Comparison of ENCODE assay signal across 10 cellular contexts in the genomic region with DNA sequence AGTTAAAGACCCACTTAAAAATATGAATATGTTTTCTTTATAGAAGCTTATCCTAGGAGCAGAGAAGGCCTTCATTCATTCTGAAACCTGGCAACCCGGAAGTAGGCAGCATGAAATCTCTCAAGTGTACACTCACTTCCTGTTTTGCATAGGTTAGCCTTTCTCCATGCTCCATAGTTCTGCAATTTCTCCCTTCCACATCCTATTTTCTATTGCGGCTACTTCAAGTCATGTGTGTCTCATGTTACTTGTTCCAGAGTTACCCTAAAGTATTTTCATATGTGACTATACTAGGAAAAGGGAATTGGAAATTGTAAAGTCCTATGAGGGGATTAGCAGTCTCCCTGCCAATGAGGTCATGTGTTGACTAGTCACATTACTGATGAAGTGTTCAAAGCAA.
DNase-seq lines count a peak whose midpoint lies in the region; ATAC-seq and TF ChIP-seq lines count a peak whose summit lies in the region.
"Had no signal": no experiment of that assay in that cellular context is flagged by ENCODE, and none has a peak within 500 bp of the region (broad histone marks: within the 10 kb centered on the region; RNA-seq: fewer than 3 reads in every experiment).

No MANE protein-coding gene starts in this region.

- no peak overlapping the region for H4K91ac ChIP-seq in H9 (ENCODE audit: insufficient read length, low read depth, low read length)

- no peak overlapping the region for H2BK15ac ChIP-seq in H9 (ENCODE audit: low read depth, low read length)

- DNase-seq in SKM-1 (lab: John Stamatoyannopoulos, UW; ENCODE audit: unreplicated experiment) (peak; percentile 44), lower lobe of right lung (no peak), putamen (ENCODE audit: low spot score) (no peak), RWPE1 (ENCODE audit: low spot score) (no peak), H9 (no peak), amniotic stem cell (lab: John Stamatoyannopoulos, UW) (no peak)
- DNase-seq: COR-L47, NCI-H69 had no signal

- no peak overlapping the region for H4K8ac ChIP-seq in H9 (replicated peaks; ENCODE audit: insufficient read length, low read depth, low read length)

- no peak overlapping the region for H3T11ph ChIP-seq in H9 (ENCODE audit: low read length)

- no peak overlapping the region for H3K27ac Mint-ChIP-seq in H9

- H3K27ac ChIP-seq in lower lobe of right lung: no peak overlapping the region
- no peak overlapping the region for H3K27ac ChIP-seq in RWPE1
- H3K27ac ChIP-seq in H9 (ENCODE audit: insufficient read length, low read depth, low read length): no peak overlapping the region

- no peaks in the 10 kb centered on the region for H3K79me2 ChIP-seq in H9 (ENCODE audit: insufficient read depth, low read length)

- H3K56ac ChIP-seq in H9 (ENCODE audit: insufficient read length, low read depth, low read length): no peak overlapping the region

- no peak overlapping the region for H3K18ac ChIP-seq in H9 (ENCODE audit: insufficient read length, low read depth, low read length)

- no peaks in the 10 kb centered on the region for H3K36me3 ChIP-seq in lower lobe of right lung

- WGBS in H9 (ENCODE audit: extremely low coverage, insufficient read length, low lambda C conversion rate): no CpG with 5 or more reads among the region's 2 CpGs

- no peaks in the 10 kb centered on the region for H3K23me2 ChIP-seq in H9 (ENCODE audit: insufficient read length, low read depth, low read length, poor library complexity, severe bottlenecking)

- H4K5ac ChIP-seq in H9 (ENCODE audit: insufficient read length, low read depth, low read length): no peak overlapping the region

- H2AK5ac ChIP-seq in H9 (ENCODE audit: insufficient read length, low read length): no peak overlapping the region

- no peak overlapping the region for H3K9ac ChIP-seq in H9 (ENCODE audit: extremely low read depth, insufficient read length, low read length)

- H2BK5ac ChIP-seq in H9 (ENCODE audit: insufficient read length, low read length): no peak overlapping the region

- H3K4ac ChIP-seq in H9 (ENCODE audit: low read depth, low read length): no peak overlapping the region

- no peaks in the 10 kb centered on the region for H3K4me1 Mint-ChIP-seq in H9

- ATAC-seq in GM18502 (IDR thresholded peaks at IDR 0.05; ENCODE audit: poor library complexity, unreplicated experiment) (peak; percentile 55), HG02884 (IDR thresholded peaks at IDR 0.05; ENCODE audit: unreplicated experiment) (peak; percentile 68), lower lobe of right lung (peak; percentile 54 to 64)

- no peak overlapping the region for H3K4me3 Mint-ChIP-seq in H9

- no peaks in the 10 kb centered on the region for H3K36me3 Mint-ChIP-seq in H9 (ENCODE audit: insufficient read depth in 1 of 3, low read depth in 3 of 3)

- H2BK120ac ChIP-seq in H9 (ENCODE audit: low read depth, low read length, poor library complexity, severe bottlenecking): no peak overlapping the region

- peaks cover 27% of the 10 kb centered on the region for H3K4me1 ChIP-seq in lower lobe of right lung
- H3K4me1 ChIP-seq in H9 (ENCODE audit: insufficient read depth, low read length): no peaks in the 10 kb centered on the region

- no peak overlapping the region for H2BK20ac ChIP-seq in H9 (ENCODE audit: low read depth, low read length, poor library complexity, severe bottlenecking)

- H3K14ac ChIP-seq in H9 (ENCODE audit: insufficient read depth, low read length): no peak overlapping the region

- no peak overlapping the region for H2BK12ac ChIP-seq in H9 (ENCODE audit: insufficient read length, low read depth, low read length)

- POLR2A ChIA-PET in RWPE1 (lab: Yijun Ruan, JAX; ENCODE audit: low non-redundant PET): no interaction called here

- CTCF ChIA-PET in RWPE1 (lab: Yijun Ruan, JAX): no interaction called here

- intact Hi-C loops in lower lobe of right lung (cut with DNase I): no loop called here

- no peaks in the 10 kb centered on the region; a peak in 1 of 5 replicates for H3K9me3 Mint-ChIP-seq in H9

- no peaks in the 10 kb centered on the region for H4K20me1 ChIP-seq in H9 (ENCODE audit: control insufficient read depth, insufficient read depth, insufficient read length)

- H3K4me2 ChIP-seq in H9 (ENCODE audit: insufficient read depth, insufficient read length, low read length): no peak overlapping the region

- H3K27me3 ChIP-seq in lower lobe of right lung (ENCODE audit: low read depth) (no peaks in the 10 kb centered on the region), H9 (ENCODE audit: insufficient read depth, low read length) (no peaks in the 10 kb centered on the region)

- H3K9me3 ChIP-seq in lower lobe of right lung (no peaks in the 10 kb centered on the region), H9 (ENCODE audit: control insufficient read depth, low read depth, low read length) (no peaks in the 10 kb centered on the region)

- no peak overlapping the region for H3K23ac ChIP-seq in H9 (ENCODE audit: insufficient read length, low read depth, low read length)

- H3K79me1 ChIP-seq in H9 (ENCODE audit: insufficient read depth, low read depth, low read length, poor library complexity, severe bottlenecking): no peaks in the 10 kb centered on the region

- H3K4me3 ChIP-seq in lower lobe of right lung: no peak overlapping the region

- H2AFZ ChIP-seq in H9 (ENCODE audit: low read length): no peak overlapping the region

- H3K27me3 Mint-ChIP-seq in H9 (ENCODE audit: low read depth): no peaks in the 10 kb centered on the region

- TF ChIP-seq CTCF in lower lobe of right lung (IDR thresholded peaks at IDR 0.05) (no peak), RWPE1 (conservative IDR thresholded peaks at IDR 0.05; ENCODE audit: low read depth) (no peak), H9 (conservative IDR thresholded peaks at IDR 0.05) (no peak)
